Comparison of ENCODE assay signal across 1 cellular context in the genomic region with DNA sequence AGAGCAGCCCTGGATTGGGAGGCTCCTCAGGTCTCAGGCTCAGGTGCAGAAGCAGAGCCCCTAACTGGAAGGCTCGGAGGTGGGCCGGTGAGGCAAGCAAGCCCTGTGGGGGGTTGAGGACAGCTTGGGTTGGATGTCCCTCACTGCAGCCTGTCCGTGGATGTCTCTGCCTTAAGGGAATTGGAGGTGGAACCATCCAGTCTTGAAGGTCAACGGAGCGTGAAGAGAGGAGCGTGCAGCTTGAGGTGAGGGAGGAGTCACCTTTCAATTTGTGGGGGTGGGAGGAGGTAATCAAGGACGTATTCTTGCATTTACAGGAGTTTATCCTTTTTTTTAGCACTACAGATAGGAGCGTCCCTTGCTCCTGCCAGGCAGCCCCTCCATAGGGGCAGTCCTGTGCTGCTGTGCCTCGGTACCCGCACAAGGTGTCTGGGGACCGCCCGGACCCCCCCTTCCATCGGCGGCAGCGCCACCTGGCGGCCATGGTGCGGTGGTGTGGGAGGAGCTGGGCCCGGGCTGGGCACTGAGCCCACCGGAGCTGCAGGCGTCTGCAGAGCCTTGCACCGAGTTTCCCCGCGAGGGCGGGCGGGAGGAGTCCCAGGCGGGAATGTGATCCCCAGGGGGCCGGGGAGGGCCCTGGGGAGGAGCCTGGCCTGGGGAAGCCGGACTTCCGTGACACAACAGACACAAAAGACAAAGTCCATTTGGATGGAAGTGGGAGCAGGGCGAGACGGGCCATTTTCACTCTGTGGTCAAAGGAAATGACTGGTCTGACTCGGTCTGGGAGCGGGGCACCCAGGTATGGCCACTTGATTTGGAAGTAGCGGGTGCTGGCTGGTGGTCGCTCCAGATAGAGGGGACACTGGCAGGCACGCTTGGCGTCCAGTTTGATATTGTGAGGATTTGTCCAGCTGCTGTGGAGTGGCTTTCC.
TF ChIP-seq lines count a peak whose summit lies in the region.

No MANE protein-coding gene starts in this region.

TF ChIP-seq in HepG2, 621 proteins besides CTCF, POLR2A, EP300 and RAD21 (continued from another document and continues in another):
- TF ChIP-seq, protein P1, sequence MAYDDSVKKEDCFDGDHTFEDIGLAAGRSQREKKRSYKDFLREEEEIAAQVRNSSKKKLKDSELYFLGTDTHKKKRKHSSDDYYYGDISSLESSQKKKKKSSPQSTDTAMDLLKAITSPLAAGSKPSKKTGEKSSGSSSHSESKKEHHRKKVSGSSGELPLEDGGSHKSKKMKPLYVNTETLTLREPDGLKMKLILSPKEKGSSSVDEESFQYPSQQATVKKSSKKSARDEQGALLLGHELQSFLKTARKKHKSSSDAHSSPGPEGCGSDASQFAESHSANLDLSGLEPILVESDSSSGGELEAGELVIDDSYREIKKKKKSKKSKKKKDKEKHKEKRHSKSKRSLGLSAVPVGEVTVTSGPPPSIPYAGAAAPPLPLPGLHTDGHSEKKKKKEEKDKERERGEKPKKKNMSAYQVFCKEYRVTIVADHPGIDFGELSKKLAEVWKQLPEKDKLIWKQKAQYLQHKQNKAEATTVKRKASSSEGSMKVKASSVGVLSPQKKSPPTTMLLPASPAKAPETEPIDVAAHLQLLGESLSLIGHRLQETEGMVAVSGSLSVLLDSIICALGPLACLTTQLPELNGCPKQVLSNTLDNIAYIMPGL (CRISPR knock-in tag; IDR thresholded peaks at IDR 0.05; ENCODE audit: borderline replicate concordance in 1 of 2, low read depth in 1 of 2) = peak; percentile 89 to 95
- TF ChIP-seq SNAPC2 (CRISPR knock-in tag; IDR thresholded peaks at IDR 0.05) (peak; percentile 79; the same call in 1 of the 2 replicates), HOXA3 (CRISPR knock-in tag; IDR thresholded peaks at IDR 0.05) (0 out of 2 replicates have a peak, but pooled peaks have one; percentile 78), ZNF792 (CRISPR knock-in tag; IDR thresholded peaks at IDR 0.05) (peak; percentile 84), ZNF24 (IDR thresholded peaks at IDR 0.05) (no peak), ZNF225 (CRISPR knock-in tag; IDR thresholded peaks at IDR 0.05) (no peak), ZSCAN31 (CRISPR knock-in tag; IDR thresholded peaks at IDR 0.05; ENCODE audit: low read depth) (peak; percentile 41; the same call in 1 of the 2 replicates), CBX5 (CRISPR knock-in tag; IDR thresholded peaks at IDR 0.05; ENCODE audit: borderline replicate concordance) (peak; percentile 77; the same call in 1 of the 2 replicates), ZNF780A (CRISPR knock-in tag; IDR thresholded peaks at IDR 0.05) (no peak), RBM22 (optimal IDR thresholded peaks at IDR 0.05; ENCODE audit: low read length) (no peak), ZFP1 (CRISPR knock-in tag; IDR thresholded peaks at IDR 0.05) (peak; percentile 66; the same call in 1 of the 2 replicates), MAF1 (CRISPR knock-in tag; IDR thresholded peaks at IDR 0.05; ENCODE audit: borderline replicate concordance) (peak; percentile 65; the same call in 1 of the 2 replicates), ZFP36L1 (CRISPR knock-in tag; IDR thresholded peaks at IDR 0.05) (peak; percentile 90), AGO1 (IDR thresholded peaks at IDR 0.05; ENCODE audit: low read depth, low read length, poor library complexity, severe bottlenecking) (peak; percentile 27), ATAD3A (CRISPR knock-in tag; IDR thresholded peaks at IDR 0.05) (no peak), FOXP1 (IDR thresholded peaks at IDR 0.05) (no peak), FOXP1 (CRISPR knock-in tag; IDR thresholded peaks at IDR 0.05) (0 out of 2 replicates have a peak, but pooled peaks have one; percentile 13), RELA (CRISPR knock-in tag; IDR thresholded peaks at IDR 0.05) (no peak), PPARG (CRISPR knock-in tag; conservative IDR thresholded peaks at IDR 0.05) (peak; percentile 16; the same call in 1 of the 2 replicates), ZNF839 (CRISPR knock-in tag; IDR thresholded peaks at IDR 0.05; ENCODE audit: borderline replicate concordance) (0 out of 2 replicates have a peak, but pooled peaks have one; percentile 55), PAWR (CRISPR knock-in tag; IDR thresholded peaks at IDR 0.05; ENCODE audit: borderline replicate concordance) (no peak), ZNF121 (CRISPR knock-in tag; IDR thresholded peaks at IDR 0.05) (peak; percentile 66), GATAD1 (CRISPR knock-in tag; IDR thresholded peaks at IDR 0.05) (peak; percentile 65; the same call in 1 of the 2 replicates), KAT8 (CRISPR knock-in tag; IDR thresholded peaks at IDR 0.05) (peak; percentile 91)
- TF ChIP-seq, protein P2, sequence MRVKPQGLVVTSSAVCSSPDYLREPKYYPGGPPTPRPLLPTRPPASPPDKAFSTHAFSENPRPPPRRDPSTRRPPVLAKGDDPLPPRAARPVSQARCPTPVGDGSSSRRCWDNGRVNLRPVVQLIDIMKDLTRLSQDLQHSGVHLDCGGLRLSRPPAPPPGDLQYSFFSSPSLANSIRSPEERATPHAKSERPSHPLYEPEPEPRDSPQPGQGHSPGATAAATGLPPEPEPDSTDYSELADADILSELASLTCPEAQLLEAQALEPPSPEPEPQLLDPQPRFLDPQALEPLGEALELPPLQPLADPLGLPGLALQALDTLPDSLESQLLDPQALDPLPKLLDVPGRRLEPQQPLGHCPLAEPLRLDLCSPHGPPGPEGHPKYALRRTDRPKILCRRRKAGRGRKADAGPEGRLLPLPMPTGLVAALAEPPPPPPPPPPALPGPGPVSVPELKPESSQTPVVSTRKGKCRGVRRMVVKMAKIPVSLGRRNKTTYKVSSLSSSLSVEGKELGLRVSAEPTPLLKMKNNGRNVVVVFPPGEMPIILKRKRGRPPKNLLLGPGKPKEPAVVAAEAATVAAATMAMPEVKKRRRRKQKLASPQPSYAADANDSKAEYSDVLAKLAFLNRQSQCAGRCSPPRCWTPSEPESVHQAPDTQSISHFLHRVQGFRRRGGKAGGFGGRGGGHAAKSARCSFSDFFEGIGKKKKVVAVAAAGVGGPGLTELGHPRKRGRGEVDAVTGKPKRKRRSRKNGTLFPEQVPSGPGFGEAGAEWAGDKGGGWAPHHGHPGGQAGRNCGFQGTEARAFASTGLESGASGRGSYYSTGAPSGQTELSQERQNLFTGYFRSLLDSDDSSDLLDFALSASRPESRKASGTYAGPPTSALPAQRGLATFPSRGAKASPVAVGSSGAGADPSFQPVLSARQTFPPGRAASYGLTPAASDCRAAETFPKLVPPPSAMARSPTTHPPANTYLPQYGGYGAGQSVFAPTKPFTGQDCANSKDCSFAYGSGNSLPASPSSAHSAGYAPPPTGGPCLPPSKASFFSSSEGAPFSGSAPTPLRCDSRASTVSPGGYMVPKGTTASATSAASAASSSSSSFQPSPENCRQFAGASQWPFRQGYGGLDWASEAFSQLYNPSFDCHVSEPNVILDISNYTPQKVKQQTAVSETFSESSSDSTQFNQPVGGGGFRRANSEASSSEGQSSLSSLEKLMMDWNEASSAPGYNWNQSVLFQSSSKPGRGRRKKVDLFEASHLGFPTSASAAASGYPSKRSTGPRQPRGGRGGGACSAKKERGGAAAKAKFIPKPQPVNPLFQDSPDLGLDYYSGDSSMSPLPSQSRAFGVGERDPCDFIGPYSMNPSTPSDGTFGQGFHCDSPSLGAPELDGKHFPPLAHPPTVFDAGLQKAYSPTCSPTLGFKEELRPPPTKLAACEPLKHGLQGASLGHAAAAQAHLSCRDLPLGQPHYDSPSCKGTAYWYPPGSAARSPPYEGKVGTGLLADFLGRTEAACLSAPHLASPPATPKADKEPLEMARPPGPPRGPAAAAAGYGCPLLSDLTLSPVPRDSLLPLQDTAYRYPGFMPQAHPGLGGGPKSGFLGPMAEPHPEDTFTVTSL (CRISPR knock-in tag; IDR thresholded peaks at IDR 0.05; ENCODE audit: borderline replicate concordance) = peak; percentile 79; the same call in 1 of the 2 replicates
- TF ChIP-seq, protein P3, sequence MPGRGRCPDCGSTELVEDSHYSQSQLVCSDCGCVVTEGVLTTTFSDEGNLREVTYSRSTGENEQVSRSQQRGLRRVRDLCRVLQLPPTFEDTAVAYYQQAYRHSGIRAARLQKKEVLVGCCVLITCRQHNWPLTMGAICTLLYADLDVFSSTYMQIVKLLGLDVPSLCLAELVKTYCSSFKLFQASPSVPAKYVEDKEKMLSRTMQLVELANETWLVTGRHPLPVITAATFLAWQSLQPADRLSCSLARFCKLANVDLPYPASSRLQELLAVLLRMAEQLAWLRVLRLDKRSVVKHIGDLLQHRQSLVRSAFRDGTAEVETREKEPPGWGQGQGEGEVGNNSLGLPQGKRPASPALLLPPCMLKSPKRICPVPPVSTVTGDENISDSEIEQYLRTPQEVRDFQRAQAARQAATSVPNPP (CRISPR knock-in tag; IDR thresholded peaks at IDR 0.05) = peak; percentile 47; the same call in 1 of the 2 replicates
- TF ChIP-seq, protein P4, sequence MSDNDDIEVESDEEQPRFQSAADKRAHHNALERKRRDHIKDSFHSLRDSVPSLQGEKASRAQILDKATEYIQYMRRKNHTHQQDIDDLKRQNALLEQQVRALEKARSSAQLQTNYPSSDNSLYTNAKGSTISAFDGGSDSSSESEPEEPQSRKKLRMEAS (IDR thresholded peaks at IDR 0.05) = peak; percentile 79; the same call in 1 of the 2 replicates
- TF ChIP-seq, protein P5, sequence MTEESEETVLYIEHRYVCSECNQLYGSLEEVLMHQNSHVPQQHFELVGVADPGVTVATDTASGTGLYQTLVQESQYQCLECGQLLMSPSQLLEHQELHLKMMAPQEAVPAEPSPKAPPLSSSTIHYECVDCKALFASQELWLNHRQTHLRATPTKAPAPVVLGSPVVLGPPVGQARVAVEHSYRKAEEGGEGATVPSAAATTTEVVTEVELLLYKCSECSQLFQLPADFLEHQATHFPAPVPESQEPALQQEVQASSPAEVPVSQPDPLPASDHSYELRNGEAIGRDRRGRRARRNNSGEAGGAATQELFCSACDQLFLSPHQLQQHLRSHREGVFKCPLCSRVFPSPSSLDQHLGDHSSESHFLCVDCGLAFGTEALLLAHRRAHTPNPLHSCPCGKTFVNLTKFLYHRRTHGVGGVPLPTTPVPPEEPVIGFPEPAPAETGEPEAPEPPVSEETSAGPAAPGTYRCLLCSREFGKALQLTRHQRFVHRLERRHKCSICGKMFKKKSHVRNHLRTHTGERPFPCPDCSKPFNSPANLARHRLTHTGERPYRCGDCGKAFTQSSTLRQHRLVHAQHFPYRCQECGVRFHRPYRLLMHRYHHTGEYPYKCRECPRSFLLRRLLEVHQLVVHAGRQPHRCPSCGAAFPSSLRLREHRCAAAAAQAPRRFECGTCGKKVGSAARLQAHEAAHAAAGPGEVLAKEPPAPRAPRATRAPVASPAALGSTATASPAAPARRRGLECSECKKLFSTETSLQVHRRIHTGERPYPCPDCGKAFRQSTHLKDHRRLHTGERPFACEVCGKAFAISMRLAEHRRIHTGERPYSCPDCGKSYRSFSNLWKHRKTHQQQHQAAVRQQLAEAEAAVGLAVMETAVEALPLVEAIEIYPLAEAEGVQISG (CRISPR knock-in tag; IDR thresholded peaks at IDR 0.05) = peak; percentile 88
- TF ChIP-seq, protein P6, sequence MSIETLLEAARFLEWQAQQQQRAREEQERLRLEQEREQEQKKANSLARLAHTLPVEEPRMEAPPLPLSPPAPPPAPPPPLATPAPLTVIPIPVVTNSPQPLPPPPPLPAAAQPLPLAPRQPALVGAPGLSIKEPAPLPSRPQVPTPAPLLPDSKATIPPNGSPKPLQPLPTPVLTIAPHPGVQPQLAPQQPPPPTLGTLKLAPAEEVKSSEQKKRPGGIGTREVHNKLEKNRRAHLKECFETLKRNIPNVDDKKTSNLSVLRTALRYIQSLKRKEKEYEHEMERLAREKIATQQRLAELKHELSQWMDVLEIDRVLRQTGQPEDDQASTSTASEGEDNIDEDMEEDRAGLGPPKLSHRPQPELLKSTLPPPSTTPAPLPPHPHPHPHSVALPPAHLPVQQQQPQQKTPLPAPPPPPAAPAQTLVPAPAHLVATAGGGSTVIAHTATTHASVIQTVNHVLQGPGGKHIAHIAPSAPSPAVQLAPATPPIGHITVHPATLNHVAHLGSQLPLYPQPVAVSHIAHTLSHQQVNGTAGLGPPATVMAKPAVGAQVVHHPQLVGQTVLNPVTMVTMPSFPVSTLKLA (IDR thresholded peaks at IDR 0.05) = no peak
- TF ChIP-seq, protein P7, sequence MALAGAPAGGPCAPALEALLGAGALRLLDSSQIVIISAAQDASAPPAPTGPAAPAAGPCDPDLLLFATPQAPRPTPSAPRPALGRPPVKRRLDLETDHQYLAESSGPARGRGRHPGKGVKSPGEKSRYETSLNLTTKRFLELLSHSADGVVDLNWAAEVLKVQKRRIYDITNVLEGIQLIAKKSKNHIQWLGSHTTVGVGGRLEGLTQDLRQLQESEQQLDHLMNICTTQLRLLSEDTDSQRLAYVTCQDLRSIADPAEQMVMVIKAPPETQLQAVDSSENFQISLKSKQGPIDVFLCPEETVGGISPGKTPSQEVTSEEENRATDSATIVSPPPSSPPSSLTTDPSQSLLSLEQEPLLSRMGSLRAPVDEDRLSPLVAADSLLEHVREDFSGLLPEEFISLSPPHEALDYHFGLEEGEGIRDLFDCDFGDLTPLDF (CRISPR knock-in tag; IDR thresholded peaks at IDR 0.05) = peak; percentile 94
- TF ChIP-seq, protein P8, sequence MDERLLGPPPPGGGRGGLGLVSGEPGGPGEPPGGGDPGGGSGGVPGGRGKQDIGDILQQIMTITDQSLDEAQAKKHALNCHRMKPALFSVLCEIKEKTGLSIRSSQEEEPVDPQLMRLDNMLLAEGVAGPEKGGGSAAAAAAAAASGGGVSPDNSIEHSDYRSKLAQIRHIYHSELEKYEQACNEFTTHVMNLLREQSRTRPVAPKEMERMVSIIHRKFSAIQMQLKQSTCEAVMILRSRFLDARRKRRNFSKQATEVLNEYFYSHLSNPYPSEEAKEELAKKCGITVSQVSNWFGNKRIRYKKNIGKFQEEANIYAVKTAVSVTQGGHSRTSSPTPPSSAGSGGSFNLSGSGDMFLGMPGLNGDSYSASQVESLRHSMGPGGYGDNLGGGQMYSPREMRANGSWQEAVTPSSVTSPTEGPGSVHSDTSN (CRISPR knock-in tag; IDR thresholded peaks at IDR 0.05) = no peak
- TF ChIP-seq, protein P9, sequence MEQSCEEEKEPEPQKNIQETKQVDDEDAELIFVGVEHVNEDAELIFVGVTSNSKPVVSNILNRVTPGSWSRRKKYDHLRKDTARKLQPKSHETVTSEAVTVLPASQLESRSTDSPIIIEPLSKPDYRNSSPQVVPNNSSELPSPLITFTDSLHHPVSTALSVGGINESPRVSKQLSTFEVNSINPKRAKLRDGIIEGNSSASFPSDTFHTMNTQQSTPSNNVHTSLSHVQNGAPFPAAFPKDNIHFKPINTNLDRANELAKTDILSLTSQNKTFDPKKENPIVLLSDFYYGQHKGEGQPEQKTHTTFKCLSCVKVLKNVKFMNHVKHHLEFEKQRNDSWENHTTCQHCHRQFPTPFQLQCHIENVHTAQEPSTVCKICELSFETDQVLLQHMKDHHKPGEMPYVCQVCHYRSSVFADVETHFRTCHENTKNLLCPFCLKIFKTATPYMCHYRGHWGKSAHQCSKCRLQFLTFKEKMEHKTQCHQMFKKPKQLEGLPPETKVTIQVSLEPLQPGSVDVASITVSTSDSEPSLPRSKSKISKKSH (CRISPR knock-in tag; IDR thresholded peaks at IDR 0.05; ENCODE audit: borderline replicate concordance) = no peak; the same call in 1 of the 2 replicates
- TF ChIP-seq, protein P10, sequence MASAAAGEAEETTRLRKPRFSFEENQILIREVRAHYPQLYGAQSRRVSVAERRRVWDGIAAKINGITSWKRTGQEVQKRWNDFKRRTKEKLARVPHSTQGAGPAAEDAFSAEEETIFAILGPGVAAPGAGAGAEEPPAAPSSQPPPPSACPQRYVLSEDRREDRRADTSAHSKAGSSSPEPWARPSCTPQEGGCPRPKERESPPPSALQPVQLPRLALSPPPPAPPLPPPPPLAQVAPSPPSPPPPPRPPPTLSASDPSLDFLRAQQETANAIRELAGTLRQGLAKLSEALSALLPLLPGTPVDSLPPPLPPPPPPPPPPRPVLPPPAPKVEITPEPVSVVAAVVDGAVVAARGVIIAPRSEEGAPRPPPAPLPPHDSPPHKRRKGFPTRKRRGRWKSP (CRISPR knock-in tag; IDR thresholded peaks at IDR 0.05) = peak; percentile 51; the same call in 1 of the 2 replicates
